ENCODE assay signal across 12 cellular contexts in genomic region chr10:77635402-77636227, GRCh38. TPM values are rescaled to one million over a fixed set of nuclear protein-coding genes. Genes with fewer than 3 reads are reported as not detected.
A peak's percentile ranks its signal among the peaks of the same experiment; 100 is the strongest.
DNase-seq lines count a peak whose midpoint lies in the region; ATAC-seq, FAIRE-seq and TF ChIP-seq lines count a peak whose summit lies in the region.
"Had no signal": no experiment of that assay in that cellular context is flagged by ENCODE, and none has a peak within 500 bp of the region (broad histone marks: within the 10 kb centered on the region; RNA-seq: fewer than 3 reads in every experiment).

No MANE protein-coding gene starts in this region.

- TF ChIP-seq CTCF in bronchial epithelial cell (IDR thresholded peaks at IDR 0.05; ENCODE audit: insufficient read depth, low read length, severe bottlenecking) (no peak), vagina (IDR thresholded peaks at IDR 0.05) (no peak)

- H3K4me1 ChIP-seq in right cardiac atrium (ENCODE audit: control insufficient read depth, insufficient read depth, low read length) = peaks cover 2% of the 10 kb centered on the region
- H3K4me1 ChIP-seq in mucosa of stomach (ENCODE audit: control insufficient read depth, insufficient read depth, low read length) = no peaks in the 10 kb centered on the region
- peaks cover 11% of the 10 kb centered on the region for H3K4me1 ChIP-seq in vagina

- no peaks in the 10 kb centered on the region for H3K36me3 Mint-ChIP-seq in naive thymus-derived CD8-positive, alpha-beta T cell
- H3K36me3 Mint-ChIP-seq: CD4-positive, CD25-positive, alpha-beta regulatory T cell had no signal

- H3K4me3 Mint-ChIP-seq in naive thymus-derived CD8-positive, alpha-beta T cell = peak overlapping the region in 5 of 10 donors; percentile 24 to 45 (median 27)
- H3K4me3 Mint-ChIP-seq: CD4-positive, CD25-positive, alpha-beta regulatory T cell had no signal

- TF ChIP-seq POLR2A in vagina (IDR thresholded peaks at IDR 0.05) = no peak

- peaks cover 0 to 2% (median 0%) of the 10 kb centered on the region in 9 donors for H3K9me3 Mint-ChIP-seq in naive thymus-derived CD8-positive, alpha-beta T cell

- H3K4me3 ChIP-seq in right cardiac atrium (ENCODE audit: low read length) = peak overlapping the region; percentile 23
- H3K4me3 ChIP-seq in bronchial epithelial cell (ENCODE audit: low read depth, low read length) = peak overlapping the region; percentile 71
- H3K4me3 ChIP-seq in mucosa of stomach (ENCODE audit: low read length) = no peak overlapping the region
- peak overlapping the region; percentile 48 to 69 for H3K4me3 ChIP-seq in vagina

- peak; percentile 50 for FAIRE-seq in bronchial epithelial cell (lab: Jason Lieb, UNC)
- FAIRE-seq: RCC 7860 had no signal

- WGBS in right cardiac atrium = 35% methylated on average over 13 of the region's 13 CpGs

- H3K27ac ChIP-seq in right cardiac atrium (ENCODE audit: low read length) (no peak overlapping the region), vagina (peak overlapping the region; percentile 53)

- peaks cover 6 to 15% (median 9%) of the 10 kb centered on the region in 4 donors for H3K4me1 Mint-ChIP-seq in naive thymus-derived CD8-positive, alpha-beta T cell

- peaks cover 18 to 87% (median 56%) of the 10 kb centered on the region in 5 donors for H3K27me3 Mint-ChIP-seq in naive thymus-derived CD8-positive, alpha-beta T cell

- H3K9me3 ChIP-seq in right cardiac atrium (ENCODE audit: control insufficient read depth, low read length) (no peaks in the 10 kb centered on the region), mucosa of stomach (ENCODE audit: control insufficient read depth, low read length) (no peaks in the 10 kb centered on the region), vagina (no peaks in the 10 kb centered on the region)

- POLR2A ChIA-PET in naive thymus-derived CD8-positive, alpha-beta T cell (lab: Charles Lee) = no interaction called here

- peak overlapping the region; percentile 8 for H3K9ac ChIP-seq in mucosa of stomach (ENCODE audit: low read length)

- ATAC-seq in right cardiac atrium = no peak
- no peak for ATAC-seq in naive thymus-derived CD8-positive, alpha-beta T cell

- DNase-seq in right cardiac atrium (no peak), cardiac septum (ENCODE audit: low spot score) (no peak), bronchial epithelial cell (ENCODE audit: low read depth) (no peak), vagina (ENCODE audit: extremely low spot score in 2 of 2) (no peak), SHP77 (lab: John Stamatoyannopoulos, UW) (no peak), HCEC 1CT (no peak)
- no peak for DNase-seq in naive thymus-derived CD8-positive, alpha-beta T cell
- DNase-seq: CD4-positive, CD25-positive, alpha-beta regulatory T cell had no signal

- no peaks in the 10 kb centered on the region for H3K36me3 ChIP-seq in bronchial epithelial cell (ENCODE audit: control insufficient read depth, insufficient read depth, low read length)
- no peaks in the 10 kb centered on the region for H3K36me3 ChIP-seq in mucosa of stomach (ENCODE audit: control insufficient read depth, insufficient read depth, low read length)
- H3K36me3 ChIP-seq in vagina = no peaks in the 10 kb centered on the region

- intact Hi-C loops in right cardiac atrium (cut with DNase I) = loop anchor here in 1 of 4 donors (5.0 kb wide), 1 partner anchor 243 kb away; no protein-coding TSS in a partner anchor
- intact Hi-C loops in cardiac septum (cut with DNase I) = no loop called here
- intact Hi-C loops in vagina (cut with DNase I) = loop anchor here (5.0 kb wide), 1 partner anchor 228 kb away; no protein-coding TSS in a partner anchor

- no peak overlapping the region for H3K27ac Mint-ChIP-seq in naive thymus-derived CD8-positive, alpha-beta T cell
- H3K27ac Mint-ChIP-seq: CD4-positive, CD25-positive, alpha-beta regulatory T cell had no signal

- no peaks in the 10 kb centered on the region for H3K27me3 ChIP-seq in right cardiac atrium (ENCODE audit: control insufficient read depth, insufficient read depth)
- H3K27me3 ChIP-seq in bronchial epithelial cell (ENCODE audit: control insufficient read depth, insufficient read depth, low read length) = no peaks in the 10 kb centered on the region
- peaks cover 53% of the 10 kb centered on the region for H3K27me3 ChIP-seq in mucosa of stomach (ENCODE audit: control insufficient read depth, insufficient read depth, low read length)
- H3K27me3 ChIP-seq in vagina = no peaks in the 10 kb centered on the region

RNA-seq across cellular contexts. Expression of gene KCNMA1, which starts 2.0 kb away (rescaled TPM):
- 1 to 10 TPM; 3.2 to 6.1 (median 3.9) TPM for total RNA-seq in right cardiac atrium
- 1.5 TPM for polyA plus RNA-seq in right cardiac atrium
- total RNA-seq in cardiac septum = 2.0 TPM
- 15.8 and 16.3 TPM in 2 replicates for total RNA-seq in bronchial epithelial cell
- 94.3 TPM for total RNA-seq in vagina
- total RNA-seq in naive thymus-derived CD8-positive, alpha-beta T cell = not detected
- not detected for polyA plus RNA-seq in naive thymus-derived CD8-positive, alpha-beta T cell
- total RNA-seq: activated CD8-positive, alpha-beta memory T cell treated with anti-CD3 and anti-CD28 coated beads for 36 hours; CD4-positive, CD25-positive, alpha-beta regulatory T cell; lung microvascular endothelial cell had no signal
- polyA plus RNA-seq: CD4-positive, CD25-positive, alpha-beta regulatory T cell had no signal
